In genomic region chr2:120540719-120541552, GRCh38 we compare ENCODE assay signal across 14 cellular contexts.
DNase-seq lines count a peak whose midpoint lies in the region; ATAC-seq and TF ChIP-seq lines count a peak whose summit lies in the region.
"Had no signal": no experiment of that assay in that cellular context is flagged by ENCODE, and none has a peak within 500 bp of the region (broad histone marks: within the 10 kb centered on the region; RNA-seq: fewer than 3 reads in every experiment).

No MANE protein-coding gene starts in this region.

- H3K36me3 Mint-ChIP-seq in stimulated activated naive B cell treated with anti-CD40 and anti-IgM and Interleukin-4, amounts not matched to agents 10 μg/mL and 1 μg/mL and 100 μg/mL, for 72 hours = no peaks in the 10 kb centered on the region
- H3K36me3 Mint-ChIP-seq: activated naive CD8-positive, alpha-beta T cell had no signal

- H3K27ac Mint-ChIP-seq in stimulated activated naive B cell treated with anti-CD40 and anti-IgM and Interleukin-4, amounts not matched to agents 10 μg/mL and 1 μg/mL and 100 μg/mL, for 72 hours = no peak overlapping the region
- H3K27ac Mint-ChIP-seq: activated CD4-positive, alpha-beta T cell treated with anti-CD3 and anti-CD28 coated beads for 36 hours; activated naive CD8-positive, alpha-beta T cell had no signal

- no peaks in the 10 kb centered on the region for H3K9me3 Mint-ChIP-seq in stimulated activated naive B cell treated with anti-CD40 and anti-IgM and Interleukin-4, amounts not matched to agents 10 μg/mL and 1 μg/mL and 100 μg/mL, for 72 hours

- H3K36me3 ChIP-seq in SK-N-SH (replicated peaks in 1 of 2; ENCODE audit: control insufficient read depth in 1 of 2, insufficient read depth in 2 of 2, low read length in 1 of 2) = no peaks in the 10 kb centered on the region
- H3K36me3 ChIP-seq in ascending aorta = no peaks in the 10 kb centered on the region
- H3K36me3 ChIP-seq in mesenchymal stem cell (ENCODE audit: control insufficient read depth in 1 of 2, insufficient read depth in 2 of 2, low read depth in 1 of 2, low read length in 2 of 2) = no peaks in the 10 kb centered on the region
- H3K36me3 ChIP-seq in suprapubic skin = no peaks in the 10 kb centered on the region
- H3K36me3 ChIP-seq: gastroesophageal sphincter, ovary had no signal

- no peak overlapping the region for H3K27ac ChIP-seq in SK-N-SH (ENCODE audit: low read depth in 2 of 2, low read length in 1 of 2)
- peak overlapping the region; percentile 9 to 43 for H3K27ac ChIP-seq in ascending aorta
- peak overlapping the region; percentile 18 for H3K27ac ChIP-seq in mesenchymal stem cell (ENCODE audit: low read length, poor library complexity, severe bottlenecking)
- H3K27ac ChIP-seq in suprapubic skin = peak overlapping the region; percentile 43
- H3K27ac ChIP-seq: ovary had no signal

- H3K9me3 ChIP-seq in SK-N-SH (no peaks in the 10 kb centered on the region), ascending aorta (no peaks in the 10 kb centered on the region), mesenchymal stem cell (ENCODE audit: control insufficient read depth, low read length) (no peaks in the 10 kb centered on the region), suprapubic skin (no peaks in the 10 kb centered on the region)
- H3K9me3 ChIP-seq: gastroesophageal sphincter, ovary had no signal

- ATAC-seq in SK-N-SH treated with all-trans-retinoic acid at 6 μM for 48 hours = no peak
- ATAC-seq in stimulated activated naive B cell treated with anti-CD40 and anti-IgM and Interleukin-4, amounts not matched to agents 10 μg/mL and 1 μg/mL and 100 μg/mL, for 72 hours (replicated peaks) = no peak
- ATAC-seq: activated CD4-positive, alpha-beta T cell treated with anti-CD3 and anti-CD28 coated beads for 36 hours had no signal

- H4K8ac ChIP-seq in mesenchymal stem cell (ENCODE audit: low read length) = no peak overlapping the region

- intact Hi-C loops in ascending aorta (cut with DNase I) = loop anchor here (1.0 to 10.0 kb wide), 4 partner anchors 25 to 371 kb away; partner anchors contain the start of gene TMEM185B

- no peak for TF ChIP-seq RAD21 in SK-N-SH (IDR thresholded peaks at IDR 0.05; ENCODE audit: low read length)

- H2AK5ac ChIP-seq in mesenchymal stem cell (ENCODE audit: low read length, severe bottlenecking) = peak overlapping the region; percentile 63

- TF ChIP-seq CTCF in SK-N-SH (IDR thresholded peaks at IDR 0.05) (no peak), ascending aorta (IDR thresholded peaks at IDR 0.05) (no peak), suprapubic skin (IDR thresholded peaks at IDR 0.05) (no peak)

- H2AFZ ChIP-seq in SK-N-SH (ENCODE audit: low read depth) (no peak overlapping the region), mesenchymal stem cell (ENCODE audit: low read depth, low read length) (no peak overlapping the region)

- H3K23ac ChIP-seq in mesenchymal stem cell (ENCODE audit: low read length in 2 of 2) = no peak overlapping the region

- TF ChIP-seq EP300 in SK-N-SH (IDR thresholded peaks at IDR 0.05; ENCODE audit: borderline replicate concordance in 1 of 2, low read depth in 1 of 2, low read length in 1 of 2) = no peak
- TF ChIP-seq EP300 in suprapubic skin (IDR thresholded peaks at IDR 0.05) = no peak

- no peak overlapping the region for H3K9ac ChIP-seq in SK-N-SH
- peak overlapping the region; percentile 15 for H3K9ac ChIP-seq in mesenchymal stem cell (ENCODE audit: low read length)

- DNase-seq in SK-N-SH (peak; percentile 51), ascending aorta (ENCODE audit: low spot score in 2 of 2) (no peak), mesenchymal stem cell (no peak), suprapubic skin (ENCODE audit: low spot score in 2 of 2) (no peak), middle frontal gyrus (ENCODE audit: extremely low spot score, low spot score) (no peak), DMS79 (lab: John Stamatoyannopoulos, UW) (no peak)
- no peak for DNase-seq in stimulated activated naive B cell treated with anti-CD40 and anti-IgM and Interleukin-4, amounts not matched to agents 10 μg/mL and 1 μg/mL and 100 μg/mL, for 72 hours
- DNase-seq: activated CD4-positive, alpha-beta T cell treated with anti-CD3 and anti-CD28 coated beads for 36 hours; NCI-H2081 treated with DMSO at 0.1 percent for 48 hours; stimulated activated CD4-positive, alpha-beta T cell treated with anti-CD3 and anti-CD28 coated beads, Interleukin-15, amount 100 ng/mL, for 24 hours had no signal

- CTCF ChIA-PET in SK-N-SH (lab: Yijun Ruan, JAX) = no interaction called here

- peak overlapping the region; percentile 4 to 16 for H3K18ac ChIP-seq in mesenchymal stem cell (ENCODE audit: low read depth in 1 of 2, low read length in 2 of 2)

- H3K4me1 ChIP-seq in SK-N-SH (ENCODE audit: control insufficient read depth in 1 of 2, insufficient read depth in 2 of 2, low read depth in 1 of 2, low read length in 1 of 2) (peaks cover 0 to 18% of the 10 kb centered on the region in 2 experiments; a peak in 1 of 4 replicates), ascending aorta (peaks cover 10 to 19% of the 10 kb centered on the region in 2 donors), mesenchymal stem cell (ENCODE audit: control insufficient read depth, insufficient read depth, low read depth, low read length) (peaks cover 26% of the 10 kb centered on the region), suprapubic skin (peaks cover 33% of the 10 kb centered on the region)

- H3K14ac ChIP-seq in mesenchymal stem cell (ENCODE audit: low read length in 2 of 2) = peak overlapping the region in 1 of 2 experiments; percentile 70

- no peak overlapping the region for H2BK5ac ChIP-seq in mesenchymal stem cell (ENCODE audit: low read depth, low read length, poor library complexity, severe bottlenecking)

- H3K27me3 Mint-ChIP-seq in stimulated activated naive B cell treated with anti-CD40 and anti-IgM and Interleukin-4, amounts not matched to agents 10 μg/mL and 1 μg/mL and 100 μg/mL, for 72 hours = peaks cover 3 to 15% of the 10 kb centered on the region in 2 donors
- H3K27me3 Mint-ChIP-seq: activated naive CD8-positive, alpha-beta T cell had no signal

- no peak overlapping the region for H2BK15ac ChIP-seq in mesenchymal stem cell (ENCODE audit: low read depth, poor library complexity, severe bottlenecking)

- WGBS in SK-N-SH (ENCODE audit: low lambda C conversion rate) = 54% methylated on average over 11 of the region's 13 CpGs
- WGBS in mesenchymal stem cell = 74% methylated on average over 13 of the region's 13 CpGs
- 69% methylated on average over 12 of the region's 13 CpGs for WGBS in suprapubic skin

- peak overlapping the region; percentile 25 to 71 for H2BK12ac ChIP-seq in mesenchymal stem cell (ENCODE audit: low read length in 2 of 2)

- TF ChIP-seq POLR2A in suprapubic skin (IDR thresholded peaks at IDR 0.05) = no peak

- H3F3A ChIP-seq in SK-N-SH (replicated peaks; ENCODE audit: insufficient read depth) = no peaks in the 10 kb centered on the region

- no peak overlapping the region for H2BK120ac ChIP-seq in mesenchymal stem cell (ENCODE audit: low read depth, low read length)

- H3K27me3 ChIP-seq in SK-N-SH (ENCODE audit: insufficient read depth) (0 out of 2 replicates have a peak, but pooled peaks cover 7% of the 10 kb centered on the region), ascending aorta (no peaks in the 10 kb centered on the region), mesenchymal stem cell (ENCODE audit: control insufficient read depth in 1 of 2, insufficient read depth in 1 of 2, low read length in 2 of 2) (peaks cover 0 to 17% of the 10 kb centered on the region in 2 experiments), suprapubic skin (no peaks in the 10 kb centered on the region)
- H3K27me3 ChIP-seq: ovary had no signal

- POLR2A ChIA-PET in SK-N-SH (lab: Yijun Ruan, JAX) = no interaction called here

- no peaks in the 10 kb centered on the region for H3K79me1 ChIP-seq in mesenchymal stem cell (replicated peaks; ENCODE audit: low read length, poor library complexity, severe bottlenecking)

- no peaks in the 10 kb centered on the region for H3K9me2 ChIP-seq in SK-N-SH

- H3K4me2 ChIP-seq in SK-N-SH (no peak overlapping the region), mesenchymal stem cell (ENCODE audit: low read length, poor library complexity, severe bottlenecking) (peak overlapping the region; percentile 8)

- peak overlapping the region; percentile 47 for H4K91ac ChIP-seq in mesenchymal stem cell (ENCODE audit: low read length)

- no peaks in the 10 kb centered on the region for H3K4me1 Mint-ChIP-seq in stimulated activated naive B cell treated with anti-CD40 and anti-IgM and Interleukin-4, amounts not matched to agents 10 μg/mL and 1 μg/mL and 100 μg/mL, for 72 hours
- H3K4me1 Mint-ChIP-seq: activated CD4-positive, alpha-beta T cell treated with anti-CD3 and anti-CD28 coated beads for 36 hours had no signal

- no peak overlapping the region for H3K4me3 ChIP-seq in SK-N-SH (ENCODE audit: low read depth in 2 of 2, low read length in 1 of 2)
- peak overlapping the region in 1 of 2 donors; percentile 2 for H3K4me3 ChIP-seq in ascending aorta
- peak overlapping the region in 1 of 2 experiments; percentile 4 for H3K4me3 ChIP-seq in mesenchymal stem cell (ENCODE audit: insufficient read depth in 1 of 2, low read depth in 1 of 2, low read length in 2 of 2)
- H3K4me3 ChIP-seq in suprapubic skin = no peak overlapping the region
- H3K4me3 ChIP-seq: gastroesophageal sphincter, ovary had no signal

- H3K79me2 ChIP-seq in SK-N-SH (ENCODE audit: insufficient read depth) = no peaks in the 10 kb centered on the region

- H3K4ac ChIP-seq in mesenchymal stem cell (ENCODE audit: low read depth in 1 of 2, low read length in 2 of 2) = peak overlapping the region in 1 of 2 experiments; percentile 31

- no peak overlapping the region for H3K4me3 Mint-ChIP-seq in stimulated activated naive B cell treated with anti-CD40 and anti-IgM and Interleukin-4, amounts not matched to agents 10 μg/mL and 1 μg/mL and 100 μg/mL, for 72 hours
- H3K4me3 Mint-ChIP-seq: activated CD4-positive, alpha-beta T cell treated with anti-CD3 and anti-CD28 coated beads for 36 hours; activated naive CD8-positive, alpha-beta T cell had no signal

- no peaks in the 10 kb centered on the region for H4K20me1 ChIP-seq in SK-N-SH (ENCODE audit: insufficient read depth)

TF ChIP-seq in SK-N-SH, 30 proteins besides CTCF, POLR2A, EP300 and RAD21 (continues in another document):
- no peak for TF ChIP-seq NFIC (IDR thresholded peaks at IDR 0.05; ENCODE audit: borderline replicate concordance)
- TF ChIP-seq SMC3 (IDR thresholded peaks at IDR 0.05; ENCODE audit: low read depth, low read length) = no peak
- TF ChIP-seq SIN3A (IDR thresholded peaks at IDR 0.05; ENCODE audit: borderline replicate concordance, low read depth, low read length) = no peak

TF ChIP-seq in SK-N-SH treated with all-trans-retinoic acid at 6 μM for 48 hours, 23 proteins besides CTCF, POLR2A, EP300 and RAD21 (continues in another document):
- TF ChIP-seq TCF4 (CRISPR knock-in tag; IDR thresholded peaks at IDR 0.05; ENCODE audit: borderline replicate concordance) (no peak), ZC3H10 (CRISPR knock-in tag; IDR thresholded peaks at IDR 0.05) (no peak)

Comparison
In these comparisons a context has a peak if more than half of its experiments do, and no peak if none do; other contexts are left out.
1. H3K27ac ChIP-seq: peak in ascending aorta (2 of 2), mesenchymal stem cell (single experiment) and suprapubic skin (single experiment); none in SK-N-SH (0 of 2).